Comparison of ENCODE assay signal across 21 cellular contexts in the genomic region with DNA sequence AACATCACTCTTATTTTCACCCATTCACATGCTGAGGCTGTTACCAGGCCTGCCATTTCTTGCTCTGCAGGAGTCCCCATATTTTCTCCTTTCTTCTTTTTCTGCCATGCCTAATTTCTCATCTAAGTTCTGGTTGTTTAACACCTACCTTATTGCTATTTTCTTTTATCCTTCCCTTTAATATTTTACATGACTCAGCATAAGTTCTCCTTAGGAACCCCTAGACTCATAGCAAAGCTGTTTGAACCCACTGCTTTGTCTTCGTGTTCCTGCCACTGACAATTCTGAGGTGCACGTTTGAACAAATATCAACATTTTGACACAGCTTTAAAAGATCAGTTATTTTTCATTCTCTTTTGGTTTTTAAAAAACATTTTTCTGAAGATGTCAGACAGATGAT.
"Had no signal": no experiment of that assay in that cellular context is flagged by ENCODE, and none has a peak within 500 bp of the region (broad histone marks: within the 10 kb centered on the region; RNA-seq: fewer than 3 reads in every experiment).

No MANE protein-coding gene starts in this region.

- H3K36me3 ChIP-seq: left ventricle myocardium inferior, ovary, right atrium auricular region, spleen, tibial nerve, uterus had no signal

- H3K27ac ChIP-seq: left ventricle myocardium inferior, ovary, right atrium auricular region, spleen, tibial nerve, uterus had no signal

- H3K27me3 Mint-ChIP-seq: progenitor cell of endocrine pancreas, type B pancreatic cell had no signal

- ATAC-seq: mucosa of descending colon; naive thymus-derived CD4-positive, alpha-beta T cell; natural killer cell treated with Interleukin-12 subunit alpha and Interleukin-12 subunit beta and Interleukin-15 and Interleukin-18, amount 100 ng/mL, for 72 hours; sciatic nerve; stimulated activated effector memory CD8-positive, alpha-beta T cell treated with anti-CD3 and anti-CD28 coated beads, Interleukin-12 subunit alpha, Interleukin-12 subunit beta, amount 100 ng/mL, for 72 hours; stimulated activated naive CD8-positive, alpha-beta T cell treated with anti-CD3 and anti-CD28 coated beads, Interleukin-15, amount 100 ng/mL, for 72 hours had no signal

- H3K4me1 Mint-ChIP-seq: stimulated activated effector memory CD8-positive, alpha-beta T cell treated with anti-CD3 and anti-CD28 coated beads, Interleukin-12 subunit alpha, Interleukin-12 subunit beta, amount 100 ng/mL, for 72 hours had no signal

- H3K9me3 Mint-ChIP-seq: naive thymus-derived CD4-positive, alpha-beta T cell; natural killer cell treated with Interleukin-12 subunit alpha and Interleukin-12 subunit beta and Interleukin-15 and Interleukin-18, amount 100 ng/mL, for 72 hours; stimulated activated effector memory CD8-positive, alpha-beta T cell treated with anti-CD3 and anti-CD28 coated beads, Interleukin-12 subunit alpha, Interleukin-12 subunit beta, amount 100 ng/mL, for 72 hours; stimulated activated naive CD8-positive, alpha-beta T cell treated with anti-CD3 and anti-CD28 coated beads, Interleukin-15, amount 100 ng/mL, for 72 hours; type B pancreatic cell had no signal

- H3K9me3 ChIP-seq: left ventricle myocardium inferior, mucosa of descending colon, ovary, right atrium auricular region, spleen, tibial nerve, uterus had no signal

- H3K27me3 ChIP-seq: ovary, right atrium auricular region, spleen, tibial nerve, uterus had no signal

- H3K4me3 Mint-ChIP-seq: naive thymus-derived CD4-positive, alpha-beta T cell; natural killer cell treated with Interleukin-12 subunit alpha and Interleukin-12 subunit beta and Interleukin-15 and Interleukin-18, amount 100 ng/mL, for 72 hours; stimulated activated effector memory CD8-positive, alpha-beta T cell treated with anti-CD3 and anti-CD28 coated beads, Interleukin-12 subunit alpha, Interleukin-12 subunit beta, amount 100 ng/mL, for 72 hours; stimulated activated naive CD8-positive, alpha-beta T cell treated with anti-CD3 and anti-CD28 coated beads, Interleukin-15, amount 100 ng/mL, for 72 hours; type B pancreatic cell had no signal

- DNase-seq: islet precursor cell; left ventricle myocardium inferior; midbrain; mucosa of descending colon; naive thymus-derived CD4-positive, alpha-beta T cell; ovary; small intestine; spleen; stimulated activated CD4-positive, alpha-beta T cell treated with anti-CD3 and anti-CD28 coated beads, Interleukin-4, amount 100 ng/mL, for 24 hours; stimulated activated naive CD4-positive, alpha-beta T cell treated with Interleukin-2 at 50 U/mL for 16 hours; stimulated activated naive CD8-positive, alpha-beta T cell treated with anti-CD3 and anti-CD28 coated beads, Interleukin-15, amount 100 ng/mL, for 72 hours; substantia nigra; uterus had no signal

- H3K4me3 ChIP-seq: left ventricle myocardium inferior, lung, mucosa of descending colon, ovary, right atrium auricular region, spleen, tibial nerve, uterus had no signal

- FAIRE-seq: small intestine had no signal

- H3K4me1 ChIP-seq: left ventricle myocardium inferior, right atrium auricular region, spleen, tibial nerve, uterus had no signal

- H3K27ac Mint-ChIP-seq: naive thymus-derived CD4-positive, alpha-beta T cell; natural killer cell treated with Interleukin-12 subunit alpha and Interleukin-12 subunit beta and Interleukin-15 and Interleukin-18, amount 100 ng/mL, for 72 hours; progenitor cell of endocrine pancreas; stimulated activated effector memory CD8-positive, alpha-beta T cell treated with anti-CD3 and anti-CD28 coated beads, Interleukin-12 subunit alpha, Interleukin-12 subunit beta, amount 100 ng/mL, for 72 hours; type B pancreatic cell had no signal
